Comparison of ENCODE assay signal across 23 cellular contexts in the genomic region with DNA sequence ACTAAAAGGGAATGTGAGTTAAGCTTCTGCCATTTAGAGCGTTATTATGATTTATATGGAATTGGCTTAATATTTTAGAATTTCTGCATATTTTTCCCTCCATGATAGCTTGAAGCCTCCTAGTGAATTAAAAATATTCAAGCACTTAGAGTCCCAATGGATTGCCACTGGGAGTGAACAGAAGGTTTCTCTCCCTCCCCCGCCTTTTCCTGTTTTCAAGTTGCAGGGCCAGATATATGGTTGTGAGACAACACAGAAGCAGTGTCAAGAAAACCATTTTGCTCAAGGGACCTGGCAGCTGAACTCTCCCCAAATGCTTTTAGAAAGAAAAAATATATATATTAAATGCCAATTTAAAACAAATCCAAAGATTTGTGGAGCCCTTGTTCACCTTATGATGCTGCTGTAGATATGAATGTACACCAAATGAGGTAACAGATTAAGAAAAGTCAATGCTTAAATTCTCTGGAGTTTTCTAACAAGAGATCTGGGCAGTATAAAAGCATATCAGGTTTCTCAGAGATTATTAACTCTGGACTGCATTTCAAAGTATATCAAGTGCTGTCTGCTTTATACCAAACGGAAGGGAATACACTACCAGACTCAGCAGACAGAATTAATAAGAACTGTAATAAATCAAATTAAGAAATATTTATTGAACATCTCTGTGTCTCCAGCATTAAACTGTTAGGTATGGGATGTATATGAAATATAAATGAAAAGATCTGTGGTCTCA.
DNase-seq lines count a peak whose midpoint lies in the region; ATAC-seq and TF ChIP-seq lines count a peak whose summit lies in the region.
"Had no signal": no experiment of that assay in that cellular context is flagged by ENCODE, and none has a peak within 500 bp of the region (broad histone marks: within the 10 kb centered on the region; RNA-seq: fewer than 3 reads in every experiment).

No MANE protein-coding gene starts in this region.

- H3K27me3 Mint-ChIP-seq in osteocyte (ENCODE audit: unreplicated experiment) = no peaks in the 10 kb centered on the region
- H3K27me3 Mint-ChIP-seq in HFFc6 (ENCODE audit: insufficient read depth) = no peaks in the 10 kb centered on the region
- no peaks in the 10 kb centered on the region for H3K27me3 Mint-ChIP-seq in T-helper 2 cell treated with Interferon-gamma antibody and Interleukin-4, amounts not matched to agents 5 μg/mL and 100 μg/mL, for 36 hours (ENCODE audit: low read depth)
- H3K27me3 Mint-ChIP-seq: B cell; central memory CD8-positive, alpha-beta T cell; IgD-negative memory B cell had no signal

- no peak overlapping the region for H3K4me3 ChIP-seq in heart right ventricle
- H3K4me3 ChIP-seq: adrenal gland, transverse colon had no signal

- H3K27me3 ChIP-seq in heart right ventricle = no peaks in the 10 kb centered on the region
- H3K27me3 ChIP-seq: adrenal gland, transverse colon had no signal

- H3K9me3 ChIP-seq in heart right ventricle = no peaks in the 10 kb centered on the region
- H3K9me3 ChIP-seq: adrenal gland, transverse colon had no signal

- peaks cover 0 to 47% (median 39%) of the 10 kb centered on the region in 9 donors for H3K4me1 ChIP-seq in heart right ventricle
- H3K4me1 ChIP-seq: adrenal gland, transverse colon had no signal

- intact Hi-C loops in heart right ventricle (cut with DNase I) = loop anchor here in 2 of 10 donors (10.0 kb wide), 2 partner anchors 92 to 1332 kb away; a partner anchor contains a TSS

- TF ChIP-seq CTCF in heart right ventricle (IDR thresholded peaks at IDR 0.05) (no peak), osteocyte (IDR thresholded peaks at IDR 0.05) (no peak), HFFc6 (IDR thresholded peaks at IDR 0.05) (no peak)

- H3K4me1 Mint-ChIP-seq in osteocyte (ENCODE audit: unreplicated experiment) = peaks cover 27% of the 10 kb centered on the region
- H3K4me1 Mint-ChIP-seq in HFFc6 (ENCODE audit: low read depth) = no peaks in the 10 kb centered on the region
- peaks cover 3% of the 10 kb centered on the region for H3K4me1 Mint-ChIP-seq in T-helper 2 cell treated with Interferon-gamma antibody and Interleukin-4, amounts not matched to agents 5 μg/mL and 100 μg/mL, for 36 hours (ENCODE audit: low read depth)
- H3K4me1 Mint-ChIP-seq: B cell; central memory CD8-positive, alpha-beta T cell; IgD-negative memory B cell had no signal

- DNase-seq in ELF-1 (ENCODE audit: low read depth, low spot score) = peak; percentile 15
- peak; percentile 64 for DNase-seq in NCI-H510A treated with DMSO at 0.1 percent for 48 hours (lab: John Stamatoyannopoulos, UW)
- DNase-seq in heart right ventricle = peak in 1 of 2 donors; percentile 39
- no peak for DNase-seq in osteocyte (ENCODE audit: extremely low spot score, unreplicated experiment)
- no peak for DNase-seq in HFFc6
- DNase-seq in T-helper 2 cell treated with Interferon-gamma antibody and Interleukin-4, amounts not matched to agents 5 μg/mL and 100 μg/mL, for 36 hours (ENCODE audit: low spot score) = no peak
- DNase-seq: activated CD8-positive, alpha-beta memory T cell treated with anti-CD3 and anti-CD28 coated beads for 24 hours; adrenal gland; effector memory CD4-positive, alpha-beta T cell; MV-4-11; NCI-H2081 treated with DMSO at 0.1 percent for 48 hours; NK-92 treated with Interleukin-12 subunit alpha and Interleukin-12 subunit beta, amount 100 ng/mL, for 24 hours; stimulated activated naive CD4-positive, alpha-beta T cell; T-helper 1 cell; transverse colon had no signal

- peak in 6 of 8 donors; percentile 67 to 76 (median 70) for ATAC-seq in heart right ventricle
- ATAC-seq in GM21737 (IDR thresholded peaks at IDR 0.05; ENCODE audit: unreplicated experiment) = no peak
- ATAC-seq in HG03139 (IDR thresholded peaks at IDR 0.05; ENCODE audit: unreplicated experiment) = no peak
- ATAC-seq: left lobe of liver had no signal

- peak overlapping the region in 5 of 10 donors; percentile 19 to 68 (median 32) for H3K27ac ChIP-seq in heart right ventricle
- H3K27ac ChIP-seq: adrenal gland, RWPE1, transverse colon, VCaP had no signal

- H3K36me3 Mint-ChIP-seq in osteocyte (ENCODE audit: unreplicated experiment) (no peaks in the 10 kb centered on the region), HFFc6 (ENCODE audit: low read depth) (no peaks in the 10 kb centered on the region)
- H3K36me3 Mint-ChIP-seq in T-helper 2 cell treated with Interferon-gamma antibody and Interleukin-4, amounts not matched to agents 5 μg/mL and 100 μg/mL, for 36 hours (ENCODE audit: low read depth) = no peaks in the 10 kb centered on the region
- H3K36me3 Mint-ChIP-seq: IgD-negative memory B cell had no signal

- H3K36me3 ChIP-seq in heart right ventricle = no peaks in the 10 kb centered on the region
- H3K36me3 ChIP-seq: adrenal gland, transverse colon had no signal

- H3K27ac Mint-ChIP-seq in osteocyte (ENCODE audit: unreplicated experiment) (peak overlapping the region; percentile 31), HFFc6 (no peak overlapping the region)
- H3K27ac Mint-ChIP-seq in T-helper 2 cell treated with Interferon-gamma antibody and Interleukin-4, amounts not matched to agents 5 μg/mL and 100 μg/mL, for 36 hours = no peak overlapping the region
- H3K27ac Mint-ChIP-seq: B cell, IgD-negative memory B cell had no signal

- WGBS in heart right ventricle, 2 donors = 38 to 49% methylated on average over 3 of the region's 3 CpGs

- H3K9me3 Mint-ChIP-seq in osteocyte (ENCODE audit: unreplicated experiment) (no peaks in the 10 kb centered on the region), HFFc6 (no peaks in the 10 kb centered on the region)
- no peaks in the 10 kb centered on the region for H3K9me3 Mint-ChIP-seq in T-helper 2 cell treated with Interferon-gamma antibody and Interleukin-4, amounts not matched to agents 5 μg/mL and 100 μg/mL, for 36 hours
- H3K9me3 Mint-ChIP-seq: central memory CD8-positive, alpha-beta T cell had no signal

- H3K4me3 Mint-ChIP-seq in osteocyte (ENCODE audit: unreplicated experiment) = no peak overlapping the region
- H3K4me3 Mint-ChIP-seq in HFFc6 = no peak overlapping the region
- H3K4me3 Mint-ChIP-seq in T-helper 2 cell treated with Interferon-gamma antibody and Interleukin-4, amounts not matched to agents 5 μg/mL and 100 μg/mL, for 36 hours = no peak overlapping the region
- H3K4me3 Mint-ChIP-seq: B cell; central memory CD8-positive, alpha-beta T cell; IgD-negative memory B cell had no signal

Comparison
In these comparisons a context has a peak if more than half of its experiments do, and no peak if none do; other contexts are left out.
1. DNase-seq: peak in ELF-1 (single experiment) and NCI-H510A treated with DMSO at 0.1 percent for 48 hours (single experiment); none in osteocyte (single experiment), HFFc6 (single experiment) and T-helper 2 cell treated with Interferon-gamma antibody and Interleukin-4, amounts not matched to agents 5 μg/mL and 100 μg/mL, for 36 hours (single experiment).
2. ATAC-seq: peak in heart right ventricle (6 of 8); none in GM21737 (single experiment) and HG03139 (single experiment).